13 cellular contexts compared by ENCODE assay signal in the genomic region with DNA sequence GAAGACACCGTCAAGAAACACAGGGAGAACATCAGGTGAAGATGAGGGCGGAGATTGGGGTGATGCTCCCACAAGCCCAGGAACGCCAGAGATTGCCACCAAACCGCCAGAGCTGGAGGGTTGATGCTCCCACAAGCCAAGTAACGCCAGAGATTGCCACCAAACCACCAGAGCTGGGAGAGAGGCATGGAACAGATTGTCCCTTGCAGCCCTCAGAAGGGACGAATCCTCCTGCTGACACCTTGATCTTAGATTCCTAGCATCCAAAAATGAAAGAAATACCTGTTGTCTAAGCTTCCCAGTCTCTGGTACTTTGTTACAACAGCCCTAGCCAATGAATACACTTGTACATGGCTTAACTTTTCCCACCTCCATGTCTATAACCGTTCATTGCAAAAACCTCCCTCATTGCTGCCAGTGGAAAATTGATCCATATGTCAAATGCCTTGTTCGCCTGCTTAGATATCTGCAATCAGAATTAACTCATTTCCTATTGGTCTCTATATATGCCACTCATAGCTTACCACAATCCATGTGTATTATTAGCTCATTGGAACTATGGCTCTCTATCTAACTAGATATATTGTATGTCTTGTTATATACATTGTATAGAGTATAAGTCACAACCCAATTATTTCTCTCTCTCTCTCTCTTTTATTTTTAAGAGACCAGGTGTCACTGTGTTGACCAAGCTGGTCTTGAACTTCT.
A peak's percentile ranks its signal among the peaks of the same experiment; 100 is the strongest.
DNase-seq lines count a peak whose midpoint lies in the region; ATAC-seq, FAIRE-seq and TF ChIP-seq lines count a peak whose summit lies in the region.
"Had no signal": no experiment of that assay in that cellular context is flagged by ENCODE, and none has a peak within 500 bp of the region (broad histone marks: within the 10 kb centered on the region; RNA-seq: fewer than 3 reads in every experiment).

No MANE protein-coding gene starts in this region.

- peak; percentile 53 for DNase-seq in activated CD4-positive, alpha-beta T cell treated with anti-CD3 and anti-CD28 coated beads, Interleukin-2, amount 10 ng/mL, durations not matched to agents 24 days and 14 days
- DNase-seq in activated CD4-positive, alpha-beta T cell treated with anti-CD3 and anti-CD28 coated beads for 48 hours = no peak
- no peak for DNase-seq in PC-9
- DNase-seq in endothelial cell of umbilical vein (ENCODE audit: low read depth, low spot score) = peak; percentile 20
- no peak for DNase-seq in stimulated activated naive CD8-positive, alpha-beta T cell treated with anti-CD3 and anti-CD28 coated beads, Interleukin-15, amount 100 ng/mL, for 72 hours
- DNase-seq in neural progenitor cell (ENCODE audit: low spot score) = no peak
- DNase-seq: ACHN; activated naive CD4-positive, alpha-beta T cell; NCI-H1417 treated with DMSO at 0.1 percent for 48 hours; stimulated activated naive CD4-positive, alpha-beta T cell treated with Interleukin-2 at 50 U/mL for 16 hours had no signal

- H3K9ac ChIP-seq in endothelial cell of umbilical vein (replicated peaks; ENCODE audit: extremely low read depth, insufficient read depth, low read length) = peak overlapping the region; percentile 42
- H3K9ac ChIP-seq in neural progenitor cell = no peak overlapping the region

- no peak for TF ChIP-seq CTCF in PC-9 (conservative IDR thresholded peaks at IDR 0.05)
- no peak for TF ChIP-seq CTCF in endothelial cell of umbilical vein (IDR thresholded peaks at IDR 0.05; ENCODE audit: extremely low read depth in 1 of 2, insufficient read depth in 1 of 2, low read depth in 1 of 2, low read length in 2 of 2)
- TF ChIP-seq CTCF in neural progenitor cell (IDR thresholded peaks at IDR 0.05) = no peak

- peaks cover 13% of the 10 kb centered on the region for H3K9me3 Mint-ChIP-seq in activated CD4-positive, alpha-beta T cell treated with anti-CD3 and anti-CD28 coated beads, Interleukin-2, amount 10 ng/mL, durations not matched to agents 24 days and 14 days
- peaks cover 8 to 9% of the 10 kb centered on the region in 2 donors for H3K9me3 Mint-ChIP-seq in stimulated activated naive CD8-positive, alpha-beta T cell treated with anti-CD3 and anti-CD28 coated beads, Interleukin-15, amount 100 ng/mL, for 72 hours
- peaks cover 11% of the 10 kb centered on the region for H3K9me3 Mint-ChIP-seq in neural progenitor cell

- H3K9me1 ChIP-seq in endothelial cell of umbilical vein (replicated peaks; ENCODE audit: control insufficient read depth, extremely low read depth, insufficient read depth, low read length) = no peaks in the 10 kb centered on the region

- no peak for TF ChIP-seq POLR2A in endothelial cell of umbilical vein (IDR thresholded peaks at IDR 0.05; ENCODE audit: low read depth, low read length)

- H3K4me3 ChIP-seq in PC-9 (no peak overlapping the region), endothelial cell of umbilical vein (replicated peaks in 1 of 3; ENCODE audit: insufficient read depth in 1 of 3, low read depth in 1 of 3, low read length in 3 of 3) (peak overlapping the region in 2 of 3 experiments; percentile 39 to 65), neural progenitor cell (no peak overlapping the region)
- H3K4me3 ChIP-seq: HAP-1 had no signal

- H3K4me1 ChIP-seq in PC-9 (replicated peaks; ENCODE audit: insufficient read depth) = peaks cover 45% of the 10 kb centered on the region
- H3K4me1 ChIP-seq in endothelial cell of umbilical vein (ENCODE audit: control insufficient read depth, extremely low read depth, insufficient read depth, low read length) = peaks cover 45% of the 10 kb centered on the region
- no peaks in the 10 kb centered on the region for H3K4me1 ChIP-seq in neural progenitor cell
- H3K4me1 ChIP-seq: HAP-1 had no signal

- H3K9me3 ChIP-seq in PC-9 (ENCODE audit: insufficient read depth, low read depth) (peaks cover 6% of the 10 kb centered on the region; the same call in 1 of the 2 replicates), endothelial cell of umbilical vein (replicated peaks; ENCODE audit: control insufficient read depth, insufficient read depth, low read length) (no peaks in the 10 kb centered on the region), neural progenitor cell (ENCODE audit: low read depth) (peaks cover 7% of the 10 kb centered on the region)

- no peak for FAIRE-seq in endothelial cell of umbilical vein (lab: Jason Lieb, UNC)

- peaks cover 26% of the 10 kb centered on the region for H3F3A ChIP-seq in PC-9 (ENCODE audit: insufficient read depth, low read depth)
- no peaks in the 10 kb centered on the region for H3F3A ChIP-seq in neural progenitor cell (ENCODE audit: low read depth)

- no peak for ATAC-seq in stimulated activated naive CD8-positive, alpha-beta T cell treated with anti-CD3 and anti-CD28 coated beads, Interleukin-15, amount 100 ng/mL, for 72 hours
- ATAC-seq in GM18498 (IDR thresholded peaks at IDR 0.05; ENCODE audit: unreplicated experiment) (no peak), HG02763 (IDR thresholded peaks at IDR 0.05; ENCODE audit: unreplicated experiment) (no peak)

- H3K27ac Mint-ChIP-seq in activated CD4-positive, alpha-beta T cell treated with anti-CD3 and anti-CD28 coated beads, Interleukin-2, amount 10 ng/mL, durations not matched to agents 24 days and 14 days = peak overlapping the region; percentile 93
- peak overlapping the region; percentile 36 to 37 for H3K27ac Mint-ChIP-seq in stimulated activated naive CD8-positive, alpha-beta T cell treated with anti-CD3 and anti-CD28 coated beads, Interleukin-15, amount 100 ng/mL, for 72 hours
- no peak overlapping the region for H3K27ac Mint-ChIP-seq in neural progenitor cell

- peak overlapping the region; percentile 67 for H3K4me3 Mint-ChIP-seq in activated CD4-positive, alpha-beta T cell treated with anti-CD3 and anti-CD28 coated beads, Interleukin-2, amount 10 ng/mL, durations not matched to agents 24 days and 14 days
- H3K4me3 Mint-ChIP-seq in stimulated activated naive CD8-positive, alpha-beta T cell treated with anti-CD3 and anti-CD28 coated beads, Interleukin-15, amount 100 ng/mL, for 72 hours = peak overlapping the region in 1 of 2 donors; percentile 74
- no peak overlapping the region for H3K4me3 Mint-ChIP-seq in neural progenitor cell

- peak overlapping the region; percentile 96 for H3K27ac ChIP-seq in PC-9
- H3K27ac ChIP-seq in endothelial cell of umbilical vein (ENCODE audit: insufficient read depth, low read depth, low read length) = peak overlapping the region; percentile 87
- H3K27ac ChIP-seq in neural progenitor cell = no peak overlapping the region

- POLR2A ChIA-PET in PC-9 (lab: Charles Lee; ENCODE audit: unreplicated experiment) = no interaction called here
- POLR2A ChIA-PET in endothelial cell of umbilical vein (lab: Charles Lee) = no interaction called here

- BruUV-seq in PC-9 (replicated peaks; lab: Mats Ljungman, UMichigan) (no TSS peak), endothelial cell of umbilical vein (replicated peaks; lab: Mats Ljungman, UMichigan) (TSS peak; percentile 69)

- intact Hi-C loops in activated CD4-positive, alpha-beta T cell treated with anti-CD3 and anti-CD28 coated beads, Interleukin-2, amount 10 ng/mL, durations not matched to agents 24 days and 14 days (cut with micrococcal nuclease) = loop anchor here (5.0 to 10.0 kb wide), 3 partner anchors 510 to 1070 kb away; partner anchors contain the start of genes CEP170, COX20 and SDCCAG8
- intact Hi-C loops in PC-9 (cut with micrococcal nuclease; ENCODE audit: unreplicated experiment) = no loop called here
- intact Hi-C loops in endothelial cell of umbilical vein (cut with micrococcal nuclease) = loop anchor here (2.0 to 5.0 kb wide), 2 partner anchors 110 to 277 kb away; no protein-coding TSS in a partner anchor

- no peaks in the 10 kb centered on the region for H3K27me3 Mint-ChIP-seq in activated CD4-positive, alpha-beta T cell treated with anti-CD3 and anti-CD28 coated beads, Interleukin-2, amount 10 ng/mL, durations not matched to agents 24 days and 14 days
- no peaks in the 10 kb centered on the region for H3K27me3 Mint-ChIP-seq in stimulated activated naive CD8-positive, alpha-beta T cell treated with anti-CD3 and anti-CD28 coated beads, Interleukin-15, amount 100 ng/mL, for 72 hours
- peaks cover 5% of the 10 kb centered on the region for H3K27me3 Mint-ChIP-seq in neural progenitor cell (ENCODE audit: insufficient read depth, low read depth)

- H3K4me2 ChIP-seq in PC-9 (no peak overlapping the region), endothelial cell of umbilical vein (ENCODE audit: insufficient read depth, low read length) (peak overlapping the region; percentile 68), neural progenitor cell (no peak overlapping the region)

- H3K27me3 ChIP-seq in PC-9 (ENCODE audit: insufficient read depth, low read depth) = no peaks in the 10 kb centered on the region
- no peaks in the 10 kb centered on the region for H3K27me3 ChIP-seq in endothelial cell of umbilical vein (ENCODE audit: control insufficient read depth in 2 of 2, insufficient read depth in 2 of 2, low read length in 2 of 2)
- H3K27me3 ChIP-seq in neural progenitor cell = no peaks in the 10 kb centered on the region

- peaks cover 48% of the 10 kb centered on the region for H3K4me1 Mint-ChIP-seq in activated CD4-positive, alpha-beta T cell treated with anti-CD3 and anti-CD28 coated beads, Interleukin-2, amount 10 ng/mL, durations not matched to agents 24 days and 14 days
- H3K4me1 Mint-ChIP-seq in stimulated activated naive CD8-positive, alpha-beta T cell treated with anti-CD3 and anti-CD28 coated beads, Interleukin-15, amount 100 ng/mL, for 72 hours = peaks cover 36% of the 10 kb centered on the region
- no peaks in the 10 kb centered on the region for H3K4me1 Mint-ChIP-seq in neural progenitor cell

- dilution Hi-C loops in endothelial cell of umbilical vein (cut with MboI; ENCODE audit: extremely low pct_ligation_motif_present, low sequenced_read_pairs) = no loop called here

- H3K36me3 Mint-ChIP-seq in activated CD4-positive, alpha-beta T cell treated with anti-CD3 and anti-CD28 coated beads, Interleukin-2, amount 10 ng/mL, durations not matched to agents 24 days and 14 days (ENCODE audit: low read depth) = peaks cover 12% of the 10 kb centered on the region
- H3K36me3 Mint-ChIP-seq in neural progenitor cell = peaks cover 1% of the 10 kb centered on the region

- H3K79me2 ChIP-seq in PC-9 (ENCODE audit: low read depth) (no peaks in the 10 kb centered on the region), endothelial cell of umbilical vein (ENCODE audit: control insufficient read depth, insufficient read depth, low read length) (peaks cover 42% of the 10 kb centered on the region), neural progenitor cell (ENCODE audit: low read depth) (no peaks in the 10 kb centered on the region)

- CTCF ChIA-PET in PC-9 (lab: Charles Lee) (no interaction called here), endothelial cell of umbilical vein (lab: Charles Lee) (interaction anchor here (0.9 to 1.7 kb wide), 5 partner anchors 9 to 981 kb away, joined by 3 to 5 read pairs (median 3); no protein-coding TSS in a partner anchor)

- H4K20me1 ChIP-seq in PC-9 (ENCODE audit: insufficient read depth) (no peaks in the 10 kb centered on the region), endothelial cell of umbilical vein (replicated peaks; ENCODE audit: control insufficient read depth, extremely low read depth, insufficient read depth, low read length) (no peaks in the 10 kb centered on the region), neural progenitor cell (ENCODE audit: low read depth) (no peaks in the 10 kb centered on the region)

- H3K9me2 ChIP-seq in PC-9 (ENCODE audit: insufficient read depth) = peaks cover 2% of the 10 kb centered on the region; the same call in 1 of the 2 replicates

- H3K36me3 ChIP-seq in PC-9 (ENCODE audit: low read depth) (no peaks in the 10 kb centered on the region), endothelial cell of umbilical vein (ENCODE audit: control insufficient read depth in 2 of 2, extremely low read depth in 1 of 2, insufficient read depth in 2 of 2, low read length in 2 of 2) (no peaks in the 10 kb centered on the region), neural progenitor cell (no peaks in the 10 kb centered on the region)
- H3K36me3 ChIP-seq: HAP-1 had no signal

- H2AFZ ChIP-seq in PC-9 (no peak overlapping the region), endothelial cell of umbilical vein (ENCODE audit: low read depth, low read length) (no peak overlapping the region), neural progenitor cell (replicated peaks) (no peak overlapping the region)

Comparison
In these comparisons a context has a peak if more than half of its experiments do, and no peak if none do; other contexts are left out.
1. DNase-seq: peak in activated CD4-positive, alpha-beta T cell treated with anti-CD3 and anti-CD28 coated beads, Interleukin-2, amount 10 ng/mL, durations not matched to agents 24 days and 14 days (single experiment) and endothelial cell of umbilical vein (single experiment); none in activated CD4-positive, alpha-beta T cell treated with anti-CD3 and anti-CD28 coated beads for 48 hours (single experiment), PC-9 (0 of 2), stimulated activated naive CD8-positive, alpha-beta T cell treated with anti-CD3 and anti-CD28 coated beads, Interleukin-15, amount 100 ng/mL, for 72 hours (0 of 2) and neural progenitor cell (single experiment).
2. H3K4me3 ChIP-seq: peak in endothelial cell of umbilical vein (2 of 3); none in PC-9 (single experiment) and neural progenitor cell (single experiment).